Comparison of ENCODE assay signal across 16 cellular contexts in genomic region chr18:30485078-30485477, GRCh38.
DNase-seq lines count a peak whose midpoint lies in the region; ATAC-seq and TF ChIP-seq lines count a peak whose summit lies in the region.
"Had no signal": no experiment of that assay in that cellular context is flagged by ENCODE, and none has a peak within 500 bp of the region (broad histone marks: within the 10 kb centered on the region; RNA-seq: fewer than 3 reads in every experiment).

No MANE protein-coding gene starts in this region.

- H3K4me3 ChIP-seq in epithelial cell of esophagus (ENCODE audit: low read length): no peak overlapping the region
- H3K4me3 ChIP-seq: A549 had no signal

- DNase-seq in amniotic epithelial cell (ENCODE audit: low read depth) (peak; percentile 16), epithelial cell of esophagus (ENCODE audit: low read depth) (peak; percentile 68), MV-4-11 (lab: John Stamatoyannopoulos, UW) (no peak), H4 (ENCODE audit: low spot score) (no peak), HPDE6-E6E7 (ENCODE audit: extremely low spot score) (no peak)
- DNase-seq: CD8-positive, alpha-beta T cell; COR-L47; DMS153; DMS79 treated with DMSO at 0.1 percent for 48 hours; EL; GDM1; HCEC 1CT; HFFc6; KBM-7 had no signal

- no peak for TF ChIP-seq CTCF in epithelial cell of esophagus (IDR thresholded peaks at IDR 0.05; ENCODE audit: insufficient read depth, low read depth, low read length, missing control alignments)

- peak; percentile 63 for ATAC-seq in GM18868 (IDR thresholded peaks at IDR 0.05; ENCODE audit: unreplicated experiment)
- ATAC-seq: A549; CD8-positive, alpha-beta T cell had no signal

Comparison
In these comparisons a context has a peak if more than half of its experiments do, and no peak if none do; other contexts are left out.
1. DNase-seq: peak in amniotic epithelial cell (single experiment) and epithelial cell of esophagus (single experiment); none in MV-4-11 (single experiment), H4 (single experiment) and HPDE6-E6E7 (single experiment).